In genomic region chr9:128361981-128362646, GRCh38 we compare ENCODE assay signal across 8 cellular contexts. TPM values are rescaled to one million over a fixed set of nuclear protein-coding genes. Genes with fewer than 3 reads are reported as not detected.
A peak's percentile ranks its signal among the peaks of the same experiment; 100 is the strongest.
DNase-seq lines count a peak whose midpoint lies in the region; ATAC-seq and TF ChIP-seq lines count a peak whose summit lies in the region.

No MANE protein-coding gene starts in this region.

- peak overlapping the region; percentile 65 for H3K4me3 Mint-ChIP-seq in central memory CD8-positive, alpha-beta T cell

- H3K4me3 ChIP-seq in GM12865 (ENCODE audit: low read depth, low read length) (peak overlapping the region; percentile 23), kidney epithelial cell (ENCODE audit: low read depth, low read length) (peak overlapping the region; percentile 21)

- H3K4me1 Mint-ChIP-seq in central memory CD8-positive, alpha-beta T cell: peaks cover 12% of the 10 kb centered on the region

- no peaks in the 10 kb centered on the region for H3K27me3 ChIP-seq in kidney epithelial cell (ENCODE audit: control insufficient read depth, insufficient read depth, low read length)

- DNase-seq in GM12865 (ENCODE audit: low read depth) (peak; percentile 76), NCI-H2196 (lab: John Stamatoyannopoulos, UW; ENCODE audit: unreplicated experiment) (peak; percentile 85), kidney epithelial cell (ENCODE audit: low read depth) (no peak)
- DNase-seq in activated CD4-positive, CD25-positive, alpha-beta regulatory T cell (lab: John Stamatoyannopoulos, UW): peak; percentile 30 to 43 (median 35)
- peak; percentile 47 to 49 for DNase-seq in central memory CD8-positive, alpha-beta T cell (ENCODE audit: low spot score in 2 of 2)
- DNase-seq in stimulated activated CD4-positive, alpha-beta T cell treated with anti-CD3 and anti-CD28 coated beads, Interleukin-15, amount 100 ng/mL, for 24 hours: peak; percentile 80

- H3K36me3 ChIP-seq in kidney epithelial cell (ENCODE audit: control insufficient read depth, insufficient read depth, low read length): no peaks in the 10 kb centered on the region

- TF ChIP-seq CTCF in GM12865 (IDR thresholded peaks at IDR 0.05; ENCODE audit: insufficient read depth, low read depth, low read length, missing control alignments) (peak; percentile 92), kidney epithelial cell (IDR thresholded peaks at IDR 0.05; ENCODE audit: insufficient read depth, low read length, poor library complexity, severe bottlenecking) (peak; percentile 91)

- peak; percentile 70 for ATAC-seq in HG02973 (IDR thresholded peaks at IDR 0.05; ENCODE audit: unreplicated experiment)
- ATAC-seq in central memory CD8-positive, alpha-beta T cell (replicated peaks; ENCODE audit: extremely low read depth, poor library complexity, severe bottlenecking): peak; percentile 87
- ATAC-seq in GM18520 (IDR thresholded peaks at IDR 0.05; ENCODE audit: unreplicated experiment): no peak

- peaks cover 6% of the 10 kb centered on the region for H3K36me3 Mint-ChIP-seq in central memory CD8-positive, alpha-beta T cell (ENCODE audit: insufficient read depth)

- H3K27me3 Mint-ChIP-seq in central memory CD8-positive, alpha-beta T cell: peaks cover 7% of the 10 kb centered on the region

- no peaks in the 10 kb centered on the region for H3K9me3 Mint-ChIP-seq in central memory CD8-positive, alpha-beta T cell

- H3K27ac Mint-ChIP-seq in central memory CD8-positive, alpha-beta T cell (ENCODE audit: low read depth): peak overlapping the region; percentile 72

RNA-seq across cellular contexts. Expression of gene URM1, which starts 9.1 kb away (rescaled TPM):
- 47.3 and 49.9 TPM in 2 replicates for total RNA-seq in kidney epithelial cell

RNA-seq across cellular contexts. Expression of gene SLC27A4, which starts 21.8 kb away (rescaled TPM):
- total RNA-seq in kidney epithelial cell: 39.4 and 40.3 TPM in 2 replicates

RNA-seq across cellular contexts. Expression of gene COQ4, which starts 39.5 kb away (rescaled TPM):
- total RNA-seq in kidney epithelial cell: 46.3 and 59.8 TPM in 2 replicates

RNA-seq across cellular contexts. Expression of gene TRUB2, which starts 39.9 kb away (rescaled TPM):
- 12.7 and 24.4 TPM in 2 replicates for total RNA-seq in kidney epithelial cell

RNA-seq across cellular contexts. Expression of gene CERCAM, which starts 58.5 kb away (rescaled TPM):
- total RNA-seq in kidney epithelial cell: 105 and 114 TPM in 2 replicates
